ENCODE assay signal across 1 cellular context in genomic region chr1:92837062-92837461, GRCh38.
TF ChIP-seq lines count a peak whose summit lies in the region.

No MANE protein-coding gene starts in this region.

TF ChIP-seq in endothelial cell of umbilical vein, 7 proteins besides CTCF, POLR2A, EP300 and RAD21:
- TF ChIP-seq MYC (IDR thresholded peaks at IDR 0.05; ENCODE audit: low read depth, low read length) (no peak), GATA2 (IDR thresholded peaks at IDR 0.05; ENCODE audit: insufficient read depth, insufficient read length, low read depth, low read length) (no peak), POLR2AphosphoS5 (IDR thresholded peaks at IDR 0.05; ENCODE audit: insufficient read depth, low read depth, low read length) (no peak), JUN (IDR thresholded peaks at IDR 0.05; ENCODE audit: borderline replicate concordance, insufficient read depth, insufficient read length, low read depth) (no peak), EZH2 (IDR thresholded peaks at IDR 0.05; ENCODE audit: borderline replicate concordance, low read depth, low read length, severe bottlenecking) (no peak), FOS (IDR thresholded peaks at IDR 0.05; ENCODE audit: borderline replicate concordance, insufficient read depth, low read length) (no peak), MAX (IDR thresholded peaks at IDR 0.05; ENCODE audit: insufficient read depth, insufficient read length) (no peak)
